ENCODE assay signal across 15 cellular contexts in genomic region chr5:54624671-54625583, GRCh38.
DNase-seq lines count a peak whose midpoint lies in the region; ATAC-seq and TF ChIP-seq lines count a peak whose summit lies in the region.
"Had no signal": no experiment of that assay in that cellular context is flagged by ENCODE, and none has a peak within 500 bp of the region (broad histone marks: within the 10 kb centered on the region; RNA-seq: fewer than 3 reads in every experiment).

No MANE protein-coding gene starts in this region.

- H3K27ac ChIP-seq in BLaER1 (no peak overlapping the region), HL-60 (replicated peaks) (peak overlapping the region; percentile 8), neural cell (ENCODE audit: low read length) (no peak overlapping the region), thyroid gland (no peak overlapping the region)
- H3K27ac ChIP-seq: adrenal gland had no signal

- intact Hi-C loops in thyroid gland (cut with DNase I): no loop called here

- no peak overlapping the region for H3K4me3 ChIP-seq in BLaER1
- no peak overlapping the region for H3K4me3 ChIP-seq in HL-60 (replicated peaks; ENCODE audit: insufficient read depth, low read length)
- no peak overlapping the region for H3K4me3 ChIP-seq in neural cell (ENCODE audit: low read length)
- H3K4me3 ChIP-seq in thyroid gland (replicated peaks in 1 of 3): no peak overlapping the region
- H3K4me3 ChIP-seq: adrenal gland had no signal

- peak overlapping the region; percentile 90 for H3K27ac Mint-ChIP-seq in chondrocyte (ENCODE audit: unreplicated experiment)
- H3K27ac Mint-ChIP-seq: activated CD8-positive, alpha-beta T cell treated with anti-CD3 and anti-CD28 coated beads, Interleukin-2, amount 10 ng/mL, durations not matched to agents 7 days and 5 days had no signal

- H3K9ac ChIP-seq in BLaER1 (no peak overlapping the region), neural cell (ENCODE audit: low read length) (no peak overlapping the region)

- no peaks in the 10 kb centered on the region for H3K79me2 ChIP-seq in neural cell (replicated peaks; ENCODE audit: insufficient read depth, low read length)

- H3K36me3 ChIP-seq in BLaER1: no peaks in the 10 kb centered on the region
- no peaks in the 10 kb centered on the region for H3K36me3 ChIP-seq in neural cell (ENCODE audit: insufficient read depth, low read length)
- H3K36me3 ChIP-seq in thyroid gland: no peaks in the 10 kb centered on the region
- H3K36me3 ChIP-seq: adrenal gland had no signal

- TF ChIP-seq EP300 in neural cell (conservative IDR thresholded peaks at IDR 0.05; ENCODE audit: poor library complexity, severe bottlenecking): no peak

- H3K4me2 ChIP-seq in BLaER1 (peak overlapping the region; percentile 2; the same call in 1 of the 2 replicates), neural cell (ENCODE audit: low read length) (no peak overlapping the region)

- H3K27me3 ChIP-seq in BLaER1 (no peaks in the 10 kb centered on the region), HL-60 (ENCODE audit: insufficient read depth, poor library complexity, severe bottlenecking) (no peaks in the 10 kb centered on the region), neural cell (ENCODE audit: insufficient read depth, low read depth, low read length) (no peaks in the 10 kb centered on the region), thyroid gland (no peaks in the 10 kb centered on the region)
- H3K27me3 ChIP-seq: adrenal gland had no signal

- no peaks in the 10 kb centered on the region for H3K9me2 ChIP-seq in neural cell (ENCODE audit: insufficient read depth, low read length)

- H3K4me3 Mint-ChIP-seq in chondrocyte (ENCODE audit: unreplicated experiment): no peak overlapping the region
- H3K4me3 Mint-ChIP-seq: activated CD8-positive, alpha-beta T cell treated with anti-CD3 and anti-CD28 coated beads, Interleukin-2, amount 10 ng/mL, durations not matched to agents 7 days and 5 days had no signal

- H3K9me3 ChIP-seq in BLaER1: peaks cover 3% of the 10 kb centered on the region
- no peaks in the 10 kb centered on the region for H3K9me3 ChIP-seq in neural cell (ENCODE audit: low read length)
- H3K9me3 ChIP-seq in thyroid gland: no peaks in the 10 kb centered on the region
- H3K9me3 ChIP-seq: adrenal gland had no signal

- no peaks in the 10 kb centered on the region for H4K20me1 ChIP-seq in BLaER1
- no peaks in the 10 kb centered on the region for H4K20me1 ChIP-seq in neural cell (ENCODE audit: insufficient read depth)

- H3F3A ChIP-seq in neural cell (ENCODE audit: insufficient read depth, low read length, poor library complexity, severe bottlenecking): no peaks in the 10 kb centered on the region

- no peak for DNase-seq in HL-60 (ENCODE audit: low read depth in 1 of 2, low spot score in 1 of 2)
- DNase-seq in chondrocyte (ENCODE audit: low spot score): no peak
- no peak for DNase-seq in HuH-7 (ENCODE audit: low spot score)
- DNase-seq in NAMALWA (ENCODE audit: low spot score): no peak
- DNase-seq in thyroid gland: no peak
- DNase-seq: activated CD8-positive, alpha-beta T cell treated with anti-CD3 and anti-CD28 coated beads, Interleukin-2, amount 10 ng/mL, durations not matched to agents 7 days and 5 days; adrenal gland; GDM1; NCI-H1092 treated with DMSO at 0.1 percent for 48 hours; NCI-H345; posterior cingulate gyrus had no signal

- WGBS in thyroid gland, 2 donors: 82 to 91% methylated on average over 10 of the region's 10 CpGs

- no peaks in the 10 kb centered on the region for H3K36me3 Mint-ChIP-seq in chondrocyte (ENCODE audit: low read depth)

- TF ChIP-seq RAD21 in neural cell (conservative IDR thresholded peaks at IDR 0.05): no peak

- H3K9me3 Mint-ChIP-seq in chondrocyte (ENCODE audit: low read depth): peaks cover 2% of the 10 kb centered on the region

- H3K4me1 Mint-ChIP-seq in chondrocyte (ENCODE audit: low read depth): peaks cover 32% of the 10 kb centered on the region

- H3K27me3 Mint-ChIP-seq in chondrocyte (ENCODE audit: low read depth): no peaks in the 10 kb centered on the region

- H2AFZ ChIP-seq in neural cell (ENCODE audit: low read depth, low read length): no peak overlapping the region

- TF ChIP-seq CTCF in HL-60 (IDR thresholded peaks at IDR 0.05; ENCODE audit: insufficient read depth, low read length) (no peak), chondrocyte (IDR thresholded peaks at IDR 0.05) (no peak), neural cell (IDR thresholded peaks at IDR 0.05; ENCODE audit: poor library complexity, severe bottlenecking) (no peak), thyroid gland (IDR thresholded peaks at IDR 0.05) (no peak)

- H3K4me1 ChIP-seq in BLaER1 (peaks cover 8% of the 10 kb centered on the region), thyroid gland (peaks cover 10 to 22% of the 10 kb centered on the region in 2 donors)
- H3K4me1 ChIP-seq: adrenal gland had no signal

- ATAC-seq in HG03571 (IDR thresholded peaks at IDR 0.05; ENCODE audit: unreplicated experiment): no peak
- ATAC-seq: activated CD8-positive, alpha-beta T cell treated with anti-CD3 and anti-CD28 coated beads, Interleukin-2, amount 10 ng/mL, durations not matched to agents 7 days and 5 days; SK-N-SH treated with all-trans-retinoic acid at 6 μM for 48 hours had no signal

- no peak for TF ChIP-seq POLR2A in thyroid gland (IDR thresholded peaks at IDR 0.05)

TF ChIP-seq in neural cell, 6 proteins besides CTCF, POLR2A, EP300 and RAD21:
- TF ChIP-seq POLR2AphosphoS5 (IDR thresholded peaks at IDR 0.05): peak; percentile 38
- TF ChIP-seq, protein P1, sequence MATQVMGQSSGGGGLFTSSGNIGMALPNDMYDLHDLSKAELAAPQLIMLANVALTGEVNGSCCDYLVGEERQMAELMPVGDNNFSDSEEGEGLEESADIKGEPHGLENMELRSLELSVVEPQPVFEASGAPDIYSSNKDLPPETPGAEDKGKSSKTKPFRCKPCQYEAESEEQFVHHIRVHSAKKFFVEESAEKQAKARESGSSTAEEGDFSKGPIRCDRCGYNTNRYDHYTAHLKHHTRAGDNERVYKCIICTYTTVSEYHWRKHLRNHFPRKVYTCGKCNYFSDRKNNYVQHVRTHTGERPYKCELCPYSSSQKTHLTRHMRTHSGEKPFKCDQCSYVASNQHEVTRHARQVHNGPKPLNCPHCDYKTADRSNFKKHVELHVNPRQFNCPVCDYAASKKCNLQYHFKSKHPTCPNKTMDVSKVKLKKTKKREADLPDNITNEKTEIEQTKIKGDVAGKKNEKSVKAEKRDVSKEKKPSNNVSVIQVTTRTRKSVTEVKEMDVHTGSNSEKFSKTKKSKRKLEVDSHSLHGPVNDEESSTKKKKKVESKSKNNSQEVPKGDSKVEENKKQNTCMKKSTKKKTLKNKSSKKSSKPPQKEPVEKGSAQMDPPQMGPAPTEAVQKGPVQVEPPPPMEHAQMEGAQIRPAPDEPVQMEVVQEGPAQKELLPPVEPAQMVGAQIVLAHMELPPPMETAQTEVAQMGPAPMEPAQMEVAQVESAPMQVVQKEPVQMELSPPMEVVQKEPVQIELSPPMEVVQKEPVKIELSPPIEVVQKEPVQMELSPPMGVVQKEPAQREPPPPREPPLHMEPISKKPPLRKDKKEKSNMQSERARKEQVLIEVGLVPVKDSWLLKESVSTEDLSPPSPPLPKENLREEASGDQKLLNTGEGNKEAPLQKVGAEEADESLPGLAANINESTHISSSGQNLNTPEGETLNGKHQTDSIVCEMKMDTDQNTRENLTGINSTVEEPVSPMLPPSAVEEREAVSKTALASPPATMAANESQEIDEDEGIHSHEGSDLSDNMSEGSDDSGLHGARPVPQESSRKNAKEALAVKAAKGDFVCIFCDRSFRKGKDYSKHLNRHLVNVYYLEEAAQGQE (IDR thresholded peaks at IDR 0.05; ENCODE audit: borderline replicate concordance): no peak
